ENCODE assay signal across 1 cellular context in genomic region chr3:183381673-183382072, GRCh38.
TF ChIP-seq lines count a peak whose summit lies in the region.

No MANE protein-coding gene starts in this region.

TF ChIP-seq in K562, 482 proteins besides CTCF, POLR2A, EP300 and RAD21:
- TF ChIP-seq NFE2 (IDR thresholded peaks at IDR 0.05; ENCODE audit: low read depth) (no peak), CEBPB (tag; IDR thresholded peaks at IDR 0.05) (peak; percentile 39), CEBPG (CRISPR knock-in tag; IDR thresholded peaks at IDR 0.05) (no peak), CEBPG (tag; conservative IDR thresholded peaks at IDR 0.05 in 1 of 2, IDR thresholded peaks at IDR 0.05 in 1 of 2) (peak in 1 of 2 experiments; percentile 23; a peak in 1 of 4 replicates)
TF ChIP-seq in K562: peak in this region for 2.
